Comparison of ENCODE assay signal across 8 cellular contexts in the genomic region with DNA sequence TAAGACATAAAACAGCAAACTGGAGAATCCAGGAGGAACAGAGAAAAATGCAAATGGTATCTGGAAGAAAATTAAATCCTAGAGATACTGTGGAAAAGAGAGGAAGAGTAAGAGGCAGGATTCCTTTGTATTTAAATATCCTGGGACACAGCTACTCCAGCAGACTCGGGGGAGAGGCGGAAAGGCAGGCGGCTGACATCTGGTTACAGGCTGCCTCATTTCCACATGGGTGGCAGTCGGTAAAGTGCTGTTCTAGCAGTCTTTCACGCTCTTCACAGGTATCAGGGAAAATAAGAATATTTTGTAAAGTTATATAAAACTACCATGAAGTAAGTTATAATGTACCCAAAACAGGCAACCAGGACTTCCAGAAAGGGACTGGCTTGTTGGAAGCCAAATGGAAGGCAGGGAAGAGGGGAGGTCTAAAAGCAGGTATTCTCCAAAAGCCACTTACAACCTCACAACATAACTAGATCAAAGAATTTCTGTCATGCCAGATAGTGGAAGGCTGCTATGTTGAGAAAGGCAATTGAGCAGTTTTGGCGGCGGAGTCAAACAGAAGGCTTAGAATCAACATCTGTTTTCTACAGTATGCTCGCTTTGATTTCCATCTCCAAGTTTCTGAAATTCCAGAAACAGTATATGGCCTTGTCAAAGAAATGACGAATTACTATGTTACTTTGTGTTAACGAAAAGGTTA. TPM values are rescaled to one million over a fixed set of nuclear protein-coding genes. Genes with fewer than 3 reads are reported as not detected.
A peak's percentile ranks its signal among the peaks of the same experiment; 100 is the strongest.
DNase-seq lines count a peak whose midpoint lies in the region; ATAC-seq and TF ChIP-seq lines count a peak whose summit lies in the region.

No MANE protein-coding gene starts in this region.

- no peak for DNase-seq in activated T-cell treated with anti-CD3 and anti-CD28 coated beads, Interleukin-2, amount 50 U/mL, for 72 hours
- DNase-seq in activated T-cell treated with anti-CD3 and anti-CD28 coated beads for 4 hours (no peak), mesenchymal stem cell (no peak), transverse colon (no peak), NCI-H82 treated with DMSO at 0.1 percent for 48 hours (lab: John Stamatoyannopoulos, UW; ENCODE audit: unreplicated experiment) (no peak), T1000 (lab: John Stamatoyannopoulos, UW) (no peak), NCI-H1417 treated with DMSO at 0.1 percent for 48 hours (lab: John Stamatoyannopoulos, UW) (no peak)
- DNase-seq in central memory CD8-positive, alpha-beta T cell (ENCODE audit: low spot score in 2 of 2): no peak

- no peak overlapping the region for H2BK12ac ChIP-seq in mesenchymal stem cell (ENCODE audit: low read length in 2 of 2)

- TF ChIP-seq CTCF in transverse colon (IDR thresholded peaks at IDR 0.05): no peak

- H3K9ac ChIP-seq in mesenchymal stem cell (ENCODE audit: low read length): peak overlapping the region; percentile 77

- peaks cover 1 to 7% of the 10 kb centered on the region in 2 donors for H3K9me3 Mint-ChIP-seq in activated T-cell treated with anti-CD3 and anti-CD28 coated beads, Interleukin-2, amount 50 U/mL, for 72 hours
- H3K9me3 Mint-ChIP-seq in central memory CD8-positive, alpha-beta T cell: peaks cover 7% of the 10 kb centered on the region

- no peak overlapping the region for H4K8ac ChIP-seq in mesenchymal stem cell (ENCODE audit: low read length)

- no peaks in the 10 kb centered on the region for H3K36me3 ChIP-seq in mesenchymal stem cell (ENCODE audit: control insufficient read depth in 1 of 2, insufficient read depth in 2 of 2, low read depth in 1 of 2, low read length in 2 of 2)
- no peaks in the 10 kb centered on the region for H3K36me3 ChIP-seq in transverse colon

- no peak overlapping the region for H4K91ac ChIP-seq in mesenchymal stem cell (ENCODE audit: low read length)

- H3K27ac Mint-ChIP-seq in activated T-cell treated with anti-CD3 and anti-CD28 coated beads, Interleukin-2, amount 50 U/mL, for 72 hours: peak overlapping the region; percentile 44
- H3K27ac Mint-ChIP-seq in central memory CD8-positive, alpha-beta T cell (ENCODE audit: low read depth): peak overlapping the region; percentile 1

- peaks cover 28% of the 10 kb centered on the region for H3K27me3 Mint-ChIP-seq in activated T-cell treated with anti-CD3 and anti-CD28 coated beads, Interleukin-2, amount 50 U/mL, for 72 hours (ENCODE audit: low read depth)
- peaks cover 41% of the 10 kb centered on the region for H3K27me3 Mint-ChIP-seq in central memory CD8-positive, alpha-beta T cell

- peak overlapping the region; percentile 90 to 93 for H3K4me3 Mint-ChIP-seq in activated T-cell treated with anti-CD3 and anti-CD28 coated beads, Interleukin-2, amount 50 U/mL, for 72 hours
- H3K4me3 Mint-ChIP-seq in central memory CD8-positive, alpha-beta T cell: peak overlapping the region; percentile 89

- intact Hi-C loops in transverse colon (cut with DNase I; ENCODE audit: low total_unique reads): no loop called here

- no peak overlapping the region for H2AFZ ChIP-seq in mesenchymal stem cell (ENCODE audit: low read depth, low read length)

- no peak for TF ChIP-seq POLR2A in transverse colon (IDR thresholded peaks at IDR 0.05)

- H3K4ac ChIP-seq in mesenchymal stem cell (ENCODE audit: low read depth in 1 of 2, low read length in 2 of 2): no peak overlapping the region

- H2BK5ac ChIP-seq in mesenchymal stem cell (ENCODE audit: low read depth, low read length, poor library complexity, severe bottlenecking): no peak overlapping the region

- H3K79me1 ChIP-seq in mesenchymal stem cell (replicated peaks; ENCODE audit: low read length, poor library complexity, severe bottlenecking): peaks cover 1% of the 10 kb centered on the region

- H2BK120ac ChIP-seq in mesenchymal stem cell (ENCODE audit: low read depth, low read length): no peak overlapping the region

- no peak overlapping the region for H3K4me2 ChIP-seq in mesenchymal stem cell (ENCODE audit: low read length, poor library complexity, severe bottlenecking)

- TF ChIP-seq EP300 in transverse colon (IDR thresholded peaks at IDR 0.05; ENCODE audit: low read depth): no peak

- no peak overlapping the region for H2AK5ac ChIP-seq in mesenchymal stem cell (ENCODE audit: low read length, severe bottlenecking)

- peaks cover 12 to 16% of the 10 kb centered on the region in 2 donors for H3K36me3 Mint-ChIP-seq in activated T-cell treated with anti-CD3 and anti-CD28 coated beads, Interleukin-2, amount 50 U/mL, for 72 hours (ENCODE audit: insufficient read depth in 2 of 2)
- peaks cover 6% of the 10 kb centered on the region for H3K36me3 Mint-ChIP-seq in central memory CD8-positive, alpha-beta T cell (ENCODE audit: insufficient read depth)

- peaks cover 28% of the 10 kb centered on the region in 2 experiments for H3K27me3 ChIP-seq in mesenchymal stem cell (ENCODE audit: control insufficient read depth in 1 of 2, insufficient read depth in 1 of 2, low read length in 2 of 2)
- H3K27me3 ChIP-seq in transverse colon: no peaks in the 10 kb centered on the region

- in situ Hi-C loops in transverse colon (cut with MboI; ENCODE audit: low pct_ligation_motif_present in 1 of 4, low pct_unique_long_range_greater_than_20kb in 1 of 4, low sequenced_read_pairs in 3 of 4): no loop called here

- no peak overlapping the region for H3K14ac ChIP-seq in mesenchymal stem cell (ENCODE audit: low read length in 2 of 2)

- H3K18ac ChIP-seq in mesenchymal stem cell (ENCODE audit: low read depth in 1 of 2, low read length in 2 of 2): no peak overlapping the region

- peaks cover 36% of the 10 kb centered on the region for H3K4me1 Mint-ChIP-seq in activated T-cell treated with anti-CD3 and anti-CD28 coated beads, Interleukin-2, amount 50 U/mL, for 72 hours (ENCODE audit: low read depth)
- peaks cover 25% of the 10 kb centered on the region for H3K4me1 Mint-ChIP-seq in central memory CD8-positive, alpha-beta T cell

- no peak overlapping the region for H2BK15ac ChIP-seq in mesenchymal stem cell (ENCODE audit: low read depth, poor library complexity, severe bottlenecking)

- no peak overlapping the region for H3K23ac ChIP-seq in mesenchymal stem cell (ENCODE audit: low read length in 2 of 2)

- no peaks in the 10 kb centered on the region for H3K9me3 ChIP-seq in mesenchymal stem cell (ENCODE audit: control insufficient read depth, low read length)
- no peaks in the 10 kb centered on the region for H3K9me3 ChIP-seq in transverse colon

- ATAC-seq in activated T-cell treated with anti-CD3 and anti-CD28 coated beads, Interleukin-2, amount 50 U/mL, for 72 hours (replicated peaks in 1 of 2): no peak
- no peak for ATAC-seq in central memory CD8-positive, alpha-beta T cell (replicated peaks; ENCODE audit: extremely low read depth, poor library complexity, severe bottlenecking)

- peaks cover 7% of the 10 kb centered on the region for H3K4me1 ChIP-seq in mesenchymal stem cell (ENCODE audit: control insufficient read depth, insufficient read depth, low read depth, low read length)
- peaks cover 8 to 18% (median 13%) of the 10 kb centered on the region in 4 donors for H3K4me1 ChIP-seq in transverse colon

- H3K4me3 ChIP-seq in mesenchymal stem cell (ENCODE audit: insufficient read depth in 1 of 2, low read depth in 1 of 2, low read length in 2 of 2) (peak overlapping the region in 1 of 2 experiments; percentile 85), transverse colon (peak overlapping the region in 3 of 4 donors; percentile 67 to 98 (median 75))

- H3K27ac ChIP-seq in mesenchymal stem cell (ENCODE audit: low read length, poor library complexity, severe bottlenecking) (no peak overlapping the region), transverse colon (no peak overlapping the region)

- WGBS in mesenchymal stem cell: 78% methylated on average over 3 of the region's 10 CpGs
- 51 to 69% methylated on average over 6 to 10 of the region's 10 CpGs for WGBS in transverse colon (ENCODE audit: low coverage in 1 of 2), 2 donors

RNA-seq across cellular contexts. Expression of a gene that starts 1.3 kb away (rescaled TPM):
- 1 to 10 TPM; 3.3 to 4.5 TPM for total RNA-seq in activated T-cell treated with anti-CD3 and anti-CD28 coated beads, Interleukin-2, amount 50 U/mL, for 72 hours
- polyA plus RNA-seq in mesenchymal stem cell (2013, experiment 1 of 2): 5.9 TPM
- polyA plus RNA-seq in mesenchymal stem cell (2013, experiment 2 of 2): 6.4 TPM
- 1 to 10 TPM; 1.1 to 7.5 (median 6.6) TPM for total RNA-seq in transverse colon

RNA-seq across cellular contexts. Expression of a gene that starts 53.0 kb away (rescaled TPM):
- 1 to 10 TPM; 4.4 to 5.9 TPM for total RNA-seq in activated T-cell treated with anti-CD3 and anti-CD28 coated beads, Interleukin-2, amount 50 U/mL, for 72 hours
- polyA plus RNA-seq in mesenchymal stem cell (2013, experiment 1 of 2): 9.8 TPM
- polyA plus RNA-seq in mesenchymal stem cell (2013, experiment 2 of 2): 10.2 TPM
- total RNA-seq in transverse colon: 10 to 100 TPM; 57.6 to 88.6 (median 67.6) TPM

Comparison
In these comparisons a context has a peak if more than half of its experiments do, and no peak if none do; other contexts are left out.
1. RNA of a gene that starts 53.0 kb away (total RNA-seq): 57.6 to 88.6 TPM in transverse colon; 4.4 to 5.9 TPM in activated T-cell treated with anti-CD3 and anti-CD28 coated beads, Interleukin-2, amount 50 U/mL, for 72 hours; every median in the first group is over 4 times any median in the second.